1 cellular context compared by ENCODE assay signal in genomic region chr18:57063601-57064000, GRCh38.
TF ChIP-seq lines count a peak whose summit lies in the region.

No MANE protein-coding gene starts in this region.

TF ChIP-seq in SK-N-SH treated with all-trans-retinoic acid at 6 μM for 48 hours, 23 proteins besides CTCF, POLR2A, EP300 and RAD21 (continued from another document):
- TF ChIP-seq POU6F1 (CRISPR knock-in tag; IDR thresholded peaks at IDR 0.05; ENCODE audit: borderline replicate concordance, low read depth) = no peak
TF ChIP-seq in SK-N-SH treated with all-trans-retinoic acid at 6 μM for 48 hours: peak in this region for 0.
